1 cellular context compared by ENCODE assay signal in the genomic region with DNA sequence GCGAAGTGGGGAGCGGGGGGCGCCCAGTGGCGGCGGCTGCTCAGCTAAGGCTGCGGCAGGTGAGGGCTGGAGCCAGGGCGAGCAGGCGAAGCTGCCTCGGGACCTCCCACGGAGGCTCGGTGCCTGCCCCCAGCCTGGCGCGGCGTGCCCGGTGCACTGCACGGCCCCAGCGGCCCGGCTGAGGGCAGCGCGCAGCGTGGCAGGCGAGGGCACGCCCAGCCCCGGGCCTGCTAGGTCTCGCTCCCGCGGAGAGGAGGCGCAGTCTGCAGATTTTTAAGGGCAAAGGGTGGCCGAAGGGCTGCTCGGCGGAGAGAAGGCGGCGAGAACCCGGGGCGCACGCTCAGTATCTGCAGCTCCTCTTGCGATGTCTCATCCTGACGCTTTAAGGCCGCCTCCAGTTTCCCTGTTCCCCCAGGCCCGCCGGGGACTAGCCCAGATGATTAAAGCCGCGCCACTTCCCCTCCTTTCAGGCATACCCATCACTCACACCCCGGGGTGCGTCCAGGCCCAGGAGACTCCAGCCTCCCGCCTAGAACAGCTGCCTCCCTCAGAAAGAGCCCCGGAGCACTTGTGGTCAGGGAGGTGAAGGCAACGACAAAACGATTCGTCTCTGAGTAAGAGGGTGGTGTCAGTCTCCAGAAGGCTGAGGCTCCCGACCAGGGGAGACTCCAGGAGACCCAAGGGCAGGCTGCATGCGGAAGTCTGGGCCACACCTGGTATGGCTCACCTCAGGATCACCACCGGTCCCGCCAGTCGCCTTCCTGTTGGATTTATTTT.
TF ChIP-seq lines count a peak whose summit lies in the region.

A gene with protein sequence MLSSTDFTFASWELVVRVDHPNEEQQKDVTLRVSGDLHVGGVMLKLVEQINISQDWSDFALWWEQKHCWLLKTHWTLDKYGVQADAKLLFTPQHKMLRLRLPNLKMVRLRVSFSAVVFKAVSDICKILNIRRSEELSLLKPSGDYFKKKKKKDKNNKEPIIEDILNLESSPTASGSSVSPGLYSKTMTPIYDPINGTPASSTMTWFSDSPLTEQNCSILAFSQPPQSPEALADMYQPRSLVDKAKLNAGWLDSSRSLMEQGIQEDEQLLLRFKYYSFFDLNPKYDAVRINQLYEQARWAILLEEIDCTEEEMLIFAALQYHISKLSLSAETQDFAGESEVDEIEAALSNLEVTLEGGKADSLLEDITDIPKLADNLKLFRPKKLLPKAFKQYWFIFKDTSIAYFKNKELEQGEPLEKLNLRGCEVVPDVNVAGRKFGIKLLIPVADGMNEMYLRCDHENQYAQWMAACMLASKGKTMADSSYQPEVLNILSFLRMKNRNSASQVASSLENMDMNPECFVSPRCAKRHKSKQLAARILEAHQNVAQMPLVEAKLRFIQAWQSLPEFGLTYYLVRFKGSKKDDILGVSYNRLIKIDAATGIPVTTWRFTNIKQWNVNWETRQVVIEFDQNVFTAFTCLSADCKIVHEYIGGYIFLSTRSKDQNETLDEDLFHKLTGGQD (minus strand): TSS at position 158 of the 777 bp plus-strand sequence. CDS start 3,476 bp downstream, outside the sequence.

TF ChIP-seq in HepG2, 621 proteins besides CTCF, POLR2A, EP300 and RAD21 (continued from another document and continues in another):
- TF ChIP-seq, protein P1, sequence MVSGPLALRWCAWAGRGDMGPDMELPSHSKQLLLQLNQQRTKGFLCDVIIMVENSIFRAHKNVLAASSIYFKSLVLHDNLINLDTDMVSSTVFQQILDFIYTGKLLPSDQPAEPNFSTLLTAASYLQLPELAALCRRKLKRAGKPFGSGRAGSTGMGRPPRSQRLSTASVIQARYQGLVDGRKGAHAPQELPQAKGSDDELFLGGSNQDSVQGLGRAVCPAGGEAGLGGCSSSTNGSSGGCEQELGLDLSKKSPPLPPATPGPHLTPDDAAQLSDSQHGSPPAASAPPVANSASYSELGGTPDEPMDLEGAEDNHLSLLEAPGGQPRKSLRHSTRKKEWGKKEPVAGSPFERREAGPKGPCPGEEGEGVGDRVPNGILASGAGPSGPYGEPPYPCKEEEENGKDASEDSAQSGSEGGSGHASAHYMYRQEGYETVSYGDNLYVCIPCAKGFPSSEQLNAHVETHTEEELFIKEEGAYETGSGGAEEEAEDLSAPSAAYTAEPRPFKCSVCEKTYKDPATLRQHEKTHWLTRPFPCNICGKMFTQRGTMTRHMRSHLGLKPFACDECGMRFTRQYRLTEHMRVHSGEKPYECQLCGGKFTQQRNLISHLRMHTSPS (CRISPR knock-in tag; IDR thresholded peaks at IDR 0.05; ENCODE audit: low read depth): peak; percentile 77
- TF ChIP-seq, protein P2, sequence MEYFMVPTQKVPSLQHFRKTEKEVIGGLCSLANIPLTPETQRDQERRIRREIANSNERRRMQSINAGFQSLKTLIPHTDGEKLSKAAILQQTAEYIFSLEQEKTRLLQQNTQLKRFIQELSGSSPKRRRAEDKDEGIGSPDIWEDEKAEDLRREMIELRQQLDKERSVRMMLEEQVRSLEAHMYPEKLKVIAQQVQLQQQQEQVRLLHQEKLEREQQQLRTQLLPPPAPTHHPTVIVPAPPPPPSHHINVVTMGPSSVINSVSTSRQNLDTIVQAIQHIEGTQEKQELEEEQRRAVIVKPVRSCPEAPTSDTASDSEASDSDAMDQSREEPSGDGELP (IDR thresholded peaks at IDR 0.05; ENCODE audit: borderline replicate concordance, low read depth): peak; percentile 33; the same call in 1 of the 2 replicates
- TF ChIP-seq ZBTB8A (CRISPR knock-in tag; IDR thresholded peaks at IDR 0.05; ENCODE audit: borderline replicate concordance, low read depth) (no peak; the same call in 1 of the 2 replicates), KDM5B (CRISPR knock-in tag; IDR thresholded peaks at IDR 0.05; ENCODE audit: borderline replicate concordance) (peak; percentile 99), JUND (CRISPR knock-in tag; IDR thresholded peaks at IDR 0.05) (peak; percentile 24), NR2F6 (IDR thresholded peaks at IDR 0.05) (no peak), NR2F6 (CRISPR knock-in tag; IDR thresholded peaks at IDR 0.05) (no peak), HIVEP1 (CRISPR knock-in tag; IDR thresholded peaks at IDR 0.05) (peak; percentile 34; the same call in 1 of the 2 replicates), ZNF749 (CRISPR knock-in tag; IDR thresholded peaks at IDR 0.05; ENCODE audit: borderline replicate concordance) (no peak; the same call in 1 of the 2 replicates), ONECUT2 (CRISPR knock-in tag; IDR thresholded peaks at IDR 0.05) (peak; percentile 30; the same call in 1 of the 2 replicates), RBM39 (IDR thresholded peaks at IDR 0.05; ENCODE audit: low read depth, low read length, poor library complexity, severe bottlenecking) (peak; percentile 89), HMG20A (CRISPR knock-in tag; IDR thresholded peaks at IDR 0.05; ENCODE audit: borderline replicate concordance) (no peak), ZNF546 (CRISPR knock-in tag; conservative IDR thresholded peaks at IDR 0.05) (peak; percentile 99), ZNF773 (CRISPR knock-in tag; IDR thresholded peaks at IDR 0.05; ENCODE audit: borderline replicate concordance) (peak; percentile 87; the same call in 1 of the 2 replicates), TCF7L2 (IDR thresholded peaks at IDR 0.05; ENCODE audit: low read depth, low read length) (no peak), ZFP41 (CRISPR knock-in tag; IDR thresholded peaks at IDR 0.05; ENCODE audit: borderline replicate concordance) (no peak; the same call in 1 of the 2 replicates), HNRNPL (IDR thresholded peaks at IDR 0.05; ENCODE audit: low read depth, low read length) (peak; percentile 91), ZNF3 (CRISPR knock-in tag; IDR thresholded peaks at IDR 0.05) (no peak), ZNF432 (CRISPR knock-in tag; IDR thresholded peaks at IDR 0.05; ENCODE audit: borderline replicate concordance) (peak; percentile 92; the same call in 1 of the 2 replicates)
- TF ChIP-seq, protein P3, sequence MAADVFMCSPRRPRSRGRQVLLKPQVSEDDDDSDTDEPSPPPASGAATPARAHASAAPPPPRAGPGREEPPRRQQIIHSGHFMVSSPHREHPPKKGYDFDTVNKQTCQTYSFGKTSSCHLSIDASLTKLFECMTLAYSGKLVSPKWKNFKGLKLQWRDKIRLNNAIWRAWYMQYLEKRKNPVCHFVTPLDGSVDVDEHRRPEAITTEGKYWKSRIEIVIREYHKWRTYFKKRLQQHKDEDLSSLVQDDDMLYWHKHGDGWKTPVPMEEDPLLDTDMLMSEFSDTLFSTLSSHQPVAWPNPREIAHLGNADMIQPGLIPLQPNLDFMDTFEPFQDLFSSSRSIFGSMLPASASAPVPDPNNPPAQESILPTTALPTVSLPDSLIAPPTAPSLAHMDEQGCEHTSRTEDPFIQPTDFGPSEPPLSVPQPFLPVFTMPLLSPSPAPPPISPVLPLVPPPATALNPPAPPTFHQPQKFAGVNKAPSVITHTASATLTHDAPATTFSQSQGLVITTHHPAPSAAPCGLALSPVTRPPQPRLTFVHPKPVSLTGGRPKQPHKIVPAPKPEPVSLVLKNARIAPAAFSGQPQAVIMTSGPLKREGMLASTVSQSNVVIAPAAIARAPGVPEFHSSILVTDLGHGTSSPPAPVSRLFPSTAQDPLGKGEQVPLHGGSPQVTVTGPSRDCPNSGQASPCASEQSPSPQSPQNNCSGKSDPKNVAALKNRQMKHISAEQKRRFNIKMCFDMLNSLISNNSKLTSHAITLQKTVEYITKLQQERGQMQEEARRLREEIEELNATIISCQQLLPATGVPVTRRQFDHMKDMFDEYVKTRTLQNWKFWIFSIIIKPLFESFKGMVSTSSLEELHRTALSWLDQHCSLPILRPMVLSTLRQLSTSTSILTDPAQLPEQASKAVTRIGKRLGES (CRISPR knock-in tag; IDR thresholded peaks at IDR 0.05; ENCODE audit: borderline replicate concordance): peak; percentile 95; the same call in 1 of the 2 replicates
- TF ChIP-seq, protein P4, sequence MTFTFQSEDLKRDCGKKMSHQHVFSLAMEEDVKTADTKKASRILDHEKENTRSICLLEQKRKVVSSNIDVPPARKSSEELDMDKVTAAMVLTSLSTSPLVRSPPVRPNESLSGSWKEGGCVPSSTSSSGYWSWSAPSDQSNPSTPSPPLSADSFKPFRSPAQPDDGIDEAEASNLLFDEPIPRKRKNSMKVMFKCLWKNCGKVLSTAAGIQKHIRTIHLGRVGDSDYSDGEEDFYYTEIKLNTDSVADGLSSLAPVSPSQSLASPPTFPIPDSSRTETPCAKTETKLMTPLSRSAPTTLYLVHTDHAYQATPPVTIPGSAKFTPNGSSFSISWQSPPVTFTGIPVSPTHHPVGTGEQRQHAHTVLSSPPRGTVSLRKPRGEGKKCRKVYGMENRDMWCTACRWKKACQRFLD (CRISPR knock-in tag; IDR thresholded peaks at IDR 0.05; ENCODE audit: borderline replicate concordance): peak; percentile 82; the same call in 1 of the 2 replicates
- TF ChIP-seq, protein P5, sequence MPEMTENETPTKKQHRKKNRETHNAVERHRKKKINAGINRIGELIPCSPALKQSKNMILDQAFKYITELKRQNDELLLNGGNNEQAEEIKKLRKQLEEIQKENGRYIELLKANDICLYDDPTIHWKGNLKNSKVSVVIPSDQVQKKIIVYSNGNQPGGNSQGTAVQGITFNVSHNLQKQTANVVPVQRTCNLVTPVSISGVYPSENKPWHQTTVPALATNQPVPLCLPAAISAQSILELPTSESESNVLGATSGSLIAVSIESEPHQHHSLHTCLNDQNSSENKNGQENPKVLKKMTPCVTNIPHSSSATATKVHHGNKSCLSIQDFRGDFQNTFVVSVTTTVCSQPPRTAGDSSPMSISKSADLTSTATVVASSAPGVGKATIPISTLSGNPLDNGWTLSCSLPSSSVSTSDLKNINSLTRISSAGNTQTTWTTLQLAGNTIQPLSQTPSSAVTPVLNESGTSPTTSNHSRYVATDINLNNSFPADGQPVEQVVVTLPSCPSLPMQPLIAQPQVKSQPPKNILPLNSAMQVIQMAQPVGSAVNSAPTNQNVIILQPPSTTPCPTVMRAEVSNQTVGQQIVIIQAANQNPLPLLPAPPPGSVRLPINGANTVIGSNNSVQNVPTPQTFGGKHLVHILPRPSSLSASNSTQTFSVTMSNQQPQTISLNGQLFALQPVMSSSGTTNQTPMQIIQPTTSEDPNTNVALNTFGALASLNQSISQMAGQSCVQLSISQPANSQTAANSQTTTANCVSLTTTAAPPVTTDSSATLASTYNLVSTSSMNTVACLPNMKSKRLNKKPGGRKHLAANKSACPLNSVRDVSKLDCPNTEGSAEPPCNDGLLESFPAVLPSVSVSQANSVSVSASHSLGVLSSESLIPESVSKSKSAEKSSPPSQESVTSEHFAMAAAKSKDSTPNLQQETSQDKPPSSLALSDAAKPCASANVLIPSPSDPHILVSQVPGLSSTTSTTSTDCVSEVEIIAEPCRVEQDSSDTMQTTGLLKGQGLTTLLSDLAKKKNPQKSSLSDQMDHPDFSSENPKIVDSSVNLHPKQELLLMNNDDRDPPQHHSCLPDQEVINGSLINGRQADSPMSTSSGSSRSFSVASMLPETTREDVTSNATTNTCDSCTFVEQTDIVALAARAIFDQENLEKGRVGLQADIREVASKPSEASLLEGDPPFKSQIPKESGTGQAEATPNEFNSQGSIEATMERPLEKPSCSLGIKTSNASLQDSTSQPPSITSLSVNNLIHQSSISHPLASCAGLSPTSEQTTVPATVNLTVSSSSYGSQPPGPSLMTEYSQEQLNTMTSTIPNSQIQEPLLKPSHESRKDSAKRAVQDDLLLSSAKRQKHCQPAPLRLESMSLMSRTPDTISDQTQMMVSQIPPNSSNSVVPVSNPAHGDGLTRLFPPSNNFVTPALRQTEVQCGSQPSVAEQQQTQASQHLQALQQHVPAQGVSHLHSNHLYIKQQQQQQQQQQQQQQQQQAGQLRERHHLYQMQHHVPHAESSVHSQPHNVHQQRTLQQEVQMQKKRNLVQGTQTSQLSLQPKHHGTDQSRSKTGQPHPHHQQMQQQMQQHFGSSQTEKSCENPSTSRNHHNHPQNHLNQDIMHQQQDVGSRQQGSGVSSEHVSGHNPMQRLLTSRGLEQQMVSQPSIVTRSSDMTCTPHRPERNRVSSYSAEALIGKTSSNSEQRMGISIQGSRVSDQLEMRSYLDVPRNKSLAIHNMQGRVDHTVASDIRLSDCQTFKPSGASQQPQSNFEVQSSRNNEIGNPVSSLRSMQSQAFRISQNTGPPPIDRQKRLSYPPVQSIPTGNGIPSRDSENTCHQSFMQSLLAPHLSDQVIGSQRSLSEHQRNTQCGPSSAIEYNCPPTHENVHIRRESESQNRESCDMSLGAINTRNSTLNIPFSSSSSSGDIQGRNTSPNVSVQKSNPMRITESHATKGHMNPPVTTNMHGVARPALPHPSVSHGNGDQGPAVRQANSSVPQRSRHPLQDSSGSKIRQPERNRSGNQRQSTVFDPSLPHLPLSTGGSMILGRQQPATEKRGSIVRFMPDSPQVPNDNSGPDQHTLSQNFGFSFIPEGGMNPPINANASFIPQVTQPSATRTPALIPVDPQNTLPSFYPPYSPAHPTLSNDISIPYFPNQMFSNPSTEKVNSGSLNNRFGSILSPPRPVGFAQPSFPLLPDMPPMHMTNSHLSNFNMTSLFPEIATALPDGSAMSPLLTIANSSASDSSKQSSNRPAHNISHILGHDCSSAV (CRISPR knock-in tag; IDR thresholded peaks at IDR 0.05; ENCODE audit: borderline replicate concordance): 0 out of 2 replicates have a peak, but pooled peaks have one; percentile 29
- TF ChIP-seq, protein P6, sequence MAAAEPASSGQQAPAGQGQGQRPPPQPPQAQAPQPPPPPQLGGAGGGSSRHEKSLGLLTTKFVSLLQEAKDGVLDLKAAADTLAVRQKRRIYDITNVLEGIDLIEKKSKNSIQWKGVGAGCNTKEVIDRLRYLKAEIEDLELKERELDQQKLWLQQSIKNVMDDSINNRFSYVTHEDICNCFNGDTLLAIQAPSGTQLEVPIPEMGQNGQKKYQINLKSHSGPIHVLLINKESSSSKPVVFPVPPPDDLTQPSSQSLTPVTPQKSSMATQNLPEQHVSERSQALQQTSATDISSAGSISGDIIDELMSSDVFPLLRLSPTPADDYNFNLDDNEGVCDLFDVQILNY (CRISPR knock-in tag; conservative IDR thresholded peaks at IDR 0.05): peak; percentile 36; the same call in 1 of the 2 replicates
- TF ChIP-seq, protein P7, sequence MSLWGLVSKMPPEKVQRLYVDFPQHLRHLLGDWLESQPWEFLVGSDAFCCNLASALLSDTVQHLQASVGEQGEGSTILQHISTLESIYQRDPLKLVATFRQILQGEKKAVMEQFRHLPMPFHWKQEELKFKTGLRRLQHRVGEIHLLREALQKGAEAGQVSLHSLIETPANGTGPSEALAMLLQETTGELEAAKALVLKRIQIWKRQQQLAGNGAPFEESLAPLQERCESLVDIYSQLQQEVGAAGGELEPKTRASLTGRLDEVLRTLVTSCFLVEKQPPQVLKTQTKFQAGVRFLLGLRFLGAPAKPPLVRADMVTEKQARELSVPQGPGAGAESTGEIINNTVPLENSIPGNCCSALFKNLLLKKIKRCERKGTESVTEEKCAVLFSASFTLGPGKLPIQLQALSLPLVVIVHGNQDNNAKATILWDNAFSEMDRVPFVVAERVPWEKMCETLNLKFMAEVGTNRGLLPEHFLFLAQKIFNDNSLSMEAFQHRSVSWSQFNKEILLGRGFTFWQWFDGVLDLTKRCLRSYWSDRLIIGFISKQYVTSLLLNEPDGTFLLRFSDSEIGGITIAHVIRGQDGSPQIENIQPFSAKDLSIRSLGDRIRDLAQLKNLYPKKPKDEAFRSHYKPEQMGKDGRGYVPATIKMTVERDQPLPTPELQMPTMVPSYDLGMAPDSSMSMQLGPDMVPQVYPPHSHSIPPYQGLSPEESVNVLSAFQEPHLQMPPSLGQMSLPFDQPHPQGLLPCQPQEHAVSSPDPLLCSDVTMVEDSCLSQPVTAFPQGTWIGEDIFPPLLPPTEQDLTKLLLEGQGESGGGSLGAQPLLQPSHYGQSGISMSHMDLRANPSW (CRISPR knock-in tag; IDR thresholded peaks at IDR 0.05; ENCODE audit: borderline replicate concordance): no peak
- TF ChIP-seq, protein P8, sequence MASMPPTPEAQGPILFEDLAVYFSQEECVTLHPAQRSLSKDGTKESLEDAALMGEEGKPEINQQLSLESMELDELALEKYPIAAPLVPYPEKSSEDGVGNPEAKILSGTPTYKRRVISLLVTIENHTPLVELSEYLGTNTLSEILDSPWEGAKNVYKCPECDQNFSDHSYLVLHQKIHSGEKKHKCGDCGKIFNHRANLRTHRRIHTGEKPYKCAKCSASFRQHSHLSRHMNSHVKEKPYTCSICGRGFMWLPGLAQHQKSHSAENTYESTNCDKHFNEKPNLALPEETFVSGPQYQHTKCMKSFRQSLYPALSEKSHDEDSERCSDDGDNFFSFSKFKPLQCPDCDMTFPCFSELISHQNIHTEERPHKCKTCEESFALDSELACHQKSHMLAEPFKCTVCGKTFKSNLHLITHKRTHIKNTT (CRISPR knock-in tag; IDR thresholded peaks at IDR 0.05): no peak
